In the genomic region with DNA sequence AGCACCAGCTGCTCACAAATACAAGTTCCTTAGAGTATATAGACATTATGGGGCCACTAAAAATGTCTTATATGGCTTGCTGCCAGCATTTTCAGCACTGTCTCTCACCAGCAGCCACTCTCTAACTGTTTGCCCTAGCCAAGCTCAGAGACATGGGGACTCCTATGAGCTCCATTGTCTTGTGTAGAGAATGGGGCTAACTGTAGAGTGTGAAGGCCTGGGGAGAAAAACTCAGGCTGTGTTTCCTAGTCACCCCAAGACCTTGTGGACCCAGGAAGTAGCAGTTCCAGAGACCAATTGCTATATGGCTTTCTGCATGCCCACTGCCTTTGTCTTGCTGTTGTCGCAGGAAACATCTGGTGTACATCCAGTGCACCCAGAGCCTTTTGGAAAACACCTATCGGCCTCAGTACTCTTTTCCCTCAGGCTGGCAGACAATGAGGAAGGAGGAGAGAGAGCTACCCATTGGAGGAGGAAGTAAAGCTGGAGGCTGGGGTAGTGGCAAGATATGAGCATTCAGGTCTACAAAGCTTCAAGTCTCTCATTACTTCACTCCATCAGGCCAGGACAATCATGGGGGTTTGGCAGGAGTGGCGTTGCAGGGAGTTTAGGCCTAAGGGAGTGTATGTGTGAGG, we compare ENCODE assay signal across 11 cellular contexts. TPM values are rescaled to one million over a fixed set of nuclear protein-coding genes. Genes with fewer than 3 reads are reported as not detected.
DNase-seq lines count a peak whose midpoint lies in the region; ATAC-seq, FAIRE-seq and TF ChIP-seq lines count a peak whose summit lies in the region.
"Had no signal": no experiment of that assay in that cellular context is flagged by ENCODE, and none has a peak within 500 bp of the region (broad histone marks: within the 10 kb centered on the region; RNA-seq: fewer than 3 reads in every experiment).

No MANE protein-coding gene starts in this region.

- H3K79me2 ChIP-seq in HepG2 (ENCODE audit: insufficient read depth, low read length) = no peaks in the 10 kb centered on the region

- no TSS peak for BruUV-seq in HepG2 (replicated peaks; lab: Mats Ljungman, UMichigan)

- H3K9me3 ChIP-seq in aorta (ENCODE audit: control insufficient read depth, low read length) (no peaks in the 10 kb centered on the region), HepG2 (ENCODE audit: low read length) (no peaks in the 10 kb centered on the region)
- H3K9me3 ChIP-seq: breast epithelium had no signal

- peaks cover 50 to 61% of the 10 kb centered on the region in 2 donors for H3K4me1 Mint-ChIP-seq in natural killer cell treated with Interleukin-12 subunit alpha and Interleukin-12 subunit beta and Interleukin-15 and Interleukin-18, amount 100 ng/mL, for 72 hours (ENCODE audit: low read depth in 2 of 2)
- H3K4me1 Mint-ChIP-seq in natural killer cell = peaks cover 0 to 3% of the 10 kb centered on the region in 2 donors
- H3K4me1 Mint-ChIP-seq: CD4-positive, alpha-beta memory T cell had no signal

- no peak for DNase-seq in natural killer cell treated with Interleukin-12 subunit alpha and Interleukin-12 subunit beta and Interleukin-15 and Interleukin-18, amount 100 ng/mL, for 72 hours (ENCODE audit: low spot score)
- DNase-seq in natural killer cell = no peak
- DNase-seq in SHP77 (lab: John Stamatoyannopoulos, UW) = peak; percentile 25 to 39
- DNase-seq in aorta = no peak
- no peak for DNase-seq in NCI-H1417 (lab: John Stamatoyannopoulos, UW)
- DNase-seq in dermis blood vessel endothelial cell = no peak
- no peak for DNase-seq in HepG2 (ENCODE audit: low spot score)
- DNase-seq: CD4-positive, alpha-beta memory T cell; midbrain had no signal

- no peaks in the 10 kb centered on the region for H3K27me3 ChIP-seq in aorta (ENCODE audit: control insufficient read depth in 1 of 2, insufficient read depth in 2 of 2, low read length in 1 of 2)
- peaks cover 0 to 8% of the 10 kb centered on the region in 2 experiments; a peak in 4 of 5 replicates for H3K27me3 ChIP-seq in HepG2 (ENCODE audit: control insufficient read depth in 1 of 2, insufficient read depth in 2 of 2, low read length in 2 of 2)
- H3K27me3 ChIP-seq: breast epithelium had no signal

- TF ChIP-seq POLR2A in HepG2 (IDR thresholded peaks at IDR 0.05; ENCODE audit: insufficient read depth in 1 of 2, low read depth in 2 of 2, low read length in 2 of 2) = no peak

- intact Hi-C loops in natural killer cell (cut with micrococcal nuclease) (no loop called here), aorta (cut with DNase I) (no loop called here), HepG2 (cut with micrococcal nuclease; ENCODE audit: unreplicated experiment) (no loop called here)

- no peaks in the 10 kb centered on the region for H4K20me1 ChIP-seq in HepG2 (ENCODE audit: insufficient read depth, low read length)

- no peak for FAIRE-seq in HepG2 (lab: Jason Lieb, UNC)

- H3K4me2 ChIP-seq in HepG2 (ENCODE audit: low read depth, low read length) = no peak overlapping the region

- no peak overlapping the region for H3K4me3 ChIP-seq in aorta (ENCODE audit: low read length in 2 of 2)
- no peak overlapping the region for H3K4me3 ChIP-seq in HepG2 (replicated peaks in 1 of 3; ENCODE audit: insufficient read depth in 1 of 3, low read depth in 2 of 3, low read length in 3 of 3)
- H3K4me3 ChIP-seq: breast epithelium had no signal

- no peak for TF ChIP-seq RAD21 in HepG2 (CRISPR knock-in tag; IDR thresholded peaks at IDR 0.05)

- H3K4me1 ChIP-seq in aorta (ENCODE audit: control insufficient read depth in 1 of 2, insufficient read depth in 2 of 2, low read length in 2 of 2) = peaks cover 6 to 10% of the 10 kb centered on the region in 2 donors
- no peaks in the 10 kb centered on the region for H3K4me1 ChIP-seq in HepG2 (ENCODE audit: insufficient read depth, low read length)
- H3K4me1 ChIP-seq: breast epithelium had no signal

- H3K27ac Mint-ChIP-seq in natural killer cell treated with Interleukin-12 subunit alpha and Interleukin-12 subunit beta and Interleukin-15 and Interleukin-18, amount 100 ng/mL, for 72 hours = peak overlapping the region; percentile 95 to 97
- peak overlapping the region in 1 of 2 donors; percentile 1 for H3K27ac Mint-ChIP-seq in natural killer cell
- H3K27ac Mint-ChIP-seq: CD4-positive, alpha-beta memory T cell had no signal

- in situ Hi-C loops in HepG2 (cut with HindIII; ENCODE audit: extremely low pct_ligation_motif_present, low pct_unique_long_range_greater_than_20kb) = no loop called here

- TF ChIP-seq CTCF in natural killer cell (IDR thresholded peaks at IDR 0.05) (no peak), HepG2 (CRISPR knock-in tag; IDR thresholded peaks at IDR 0.05) (no peak)

- CTCF ChIA-PET in HepG2 (lab: Yijun Ruan, JAX; ENCODE audit: low intra/inter-chr PET ratio, low total read pairs) = no interaction called here

- 95 to 98% methylated on average over 3 of the region's 3 CpGs for WGBS in aorta, 2 donors
- WGBS in HepG2 (ENCODE audit: low lambda C conversion rate) = 51% methylated on average over 3 of the region's 3 CpGs

- H3K27me3 Mint-ChIP-seq in natural killer cell treated with Interleukin-12 subunit alpha and Interleukin-12 subunit beta and Interleukin-15 and Interleukin-18, amount 100 ng/mL, for 72 hours = peaks cover 0 to 4% of the 10 kb centered on the region in 2 donors
- no peaks in the 10 kb centered on the region for H3K27me3 Mint-ChIP-seq in natural killer cell (ENCODE audit: low read depth in 2 of 2)

- peak overlapping the region; percentile 82 for H3K4me3 Mint-ChIP-seq in natural killer cell treated with Interleukin-12 subunit alpha and Interleukin-12 subunit beta and Interleukin-15 and Interleukin-18, amount 100 ng/mL, for 72 hours
- H3K4me3 Mint-ChIP-seq in natural killer cell = no peak overlapping the region
- H3K4me3 Mint-ChIP-seq: CD4-positive, alpha-beta memory T cell had no signal

- H3K27ac ChIP-seq in aorta (ENCODE audit: low read depth in 1 of 2, low read length in 2 of 2) (peak overlapping the region; percentile 28 to 82), HepG2 (ENCODE audit: extremely low read length, insufficient read depth, low read length) (no peak overlapping the region)
- H3K27ac ChIP-seq: breast epithelium had no signal

- TF ChIP-seq EP300 in HepG2 (IDR thresholded peaks at IDR 0.05; ENCODE audit: low read depth in 2 of 2, low read length in 2 of 2) = no peak
- TF ChIP-seq EP300 in HepG2 (CRISPR knock-in tag; IDR thresholded peaks at IDR 0.05; ENCODE audit: borderline replicate concordance) = no peak

- H3K9ac ChIP-seq in HepG2 (ENCODE audit: insufficient read depth, low read depth, low read length) = no peak overlapping the region

- H3K36me3 Mint-ChIP-seq in natural killer cell treated with Interleukin-12 subunit alpha and Interleukin-12 subunit beta and Interleukin-15 and Interleukin-18, amount 100 ng/mL, for 72 hours = peaks cover 11% of the 10 kb centered on the region
- no peaks in the 10 kb centered on the region for H3K36me3 Mint-ChIP-seq in natural killer cell
- H3K36me3 Mint-ChIP-seq: CD4-positive, alpha-beta memory T cell had no signal

- no peak overlapping the region for H2AFZ ChIP-seq in HepG2 (ENCODE audit: low read length)

- no peaks in the 10 kb centered on the region for H3K9me3 Mint-ChIP-seq in natural killer cell treated with Interleukin-12 subunit alpha and Interleukin-12 subunit beta and Interleukin-15 and Interleukin-18, amount 100 ng/mL, for 72 hours
- H3K9me3 Mint-ChIP-seq in natural killer cell = no peaks in the 10 kb centered on the region
- H3K9me3 Mint-ChIP-seq: CD4-positive, alpha-beta memory T cell had no signal

- H3K36me3 ChIP-seq in aorta (ENCODE audit: control insufficient read depth in 1 of 2, insufficient read depth in 2 of 2, low read length in 1 of 2) (no peaks in the 10 kb centered on the region), HepG2 (replicated peaks in 1 of 2; ENCODE audit: control insufficient read depth in 1 of 2, insufficient read depth in 2 of 2, low read length in 2 of 2) (no peaks in the 10 kb centered on the region)
- H3K36me3 ChIP-seq: breast epithelium had no signal

- POLR2A ChIA-PET in HepG2 (lab: Yijun Ruan, JAX) = no interaction called here

- peak in 1 of 2 donors; percentile 36 for ATAC-seq in natural killer cell treated with Interleukin-12 subunit alpha and Interleukin-12 subunit beta and Interleukin-15 and Interleukin-18, amount 100 ng/mL, for 72 hours
- ATAC-seq in natural killer cell (no peak), HG02840 (IDR thresholded peaks at IDR 0.05; ENCODE audit: low FRiP score, unreplicated experiment) (peak; percentile 7), aorta (ENCODE audit: low FRiP score) (peak; percentile 52), HepG2 (no peak)

TF ChIP-seq in HepG2, 621 proteins besides CTCF, POLR2A, EP300 and RAD21:
- TF ChIP-seq ZNF124 (CRISPR knock-in tag; IDR thresholded peaks at IDR 0.05) = no peak

RNA-seq across cellular contexts. Expression of a gene that starts 28.4 kb away (rescaled TPM):
- total RNA-seq in natural killer cell treated with Interleukin-12 subunit alpha and Interleukin-12 subunit beta and Interleukin-15 and Interleukin-18, amount 100 ng/mL, for 72 hours = 100 to 1,000 TPM in 1 of 2 donors, 10 to 100 TPM in 1; 56.4 to 111 TPM
- total RNA-seq in natural killer cell = 1 to 10 TPM; 1.3 to 6.2 (median 3.1) TPM
- 100 to 1,000 TPM in 1 of 2 donors, 10 to 100 TPM in 1; 77.8 to 110 TPM for total RNA-seq in aorta
- 10 to 100 TPM; 18.2 to 22.2 TPM for polyA plus RNA-seq in aorta
- total RNA-seq in dermis blood vessel endothelial cell = 32.2 and 54.4 TPM in 2 replicates
- total RNA-seq in HepG2 (2016; rRNA removed; fragmentation: Illumina TruSeq; extraction: Trizol) = 0.03 and 0.07 TPM in 2 replicates
- total RNA-seq in HepG2 (2016; cell fraction: cytosol; rRNA removed; fragmentation: Illumina TruSeq; extraction: Trizol; ENCODE audit: low read depth) = not detected in 2 replicates
- 0.06 TPM in 1 of 2 replicates, not detected in the other for total RNA-seq in HepG2 (2016; cell fraction: insoluble cytoplasmic fraction; rRNA removed; fragmentation: Illumina TruSeq; extraction: Trizol)
- total RNA-seq in HepG2 (2016; cell fraction: membrane; rRNA removed; fragmentation: Illumina TruSeq; extraction: Trizol) = not detected in 2 replicates
- total RNA-seq in HepG2 (2016; cell fraction: nucleus; rRNA removed; fragmentation: Illumina TruSeq; extraction: Trizol) = 0.56 TPM in 1 of 2 replicates, not detected in the other
- polyA plus RNA-seq in HepG2 (2011; rRNA removed) = 0.03 and 0.07 TPM in 2 replicates
- polyA plus RNA-seq in HepG2 (2011; cell fraction: cytosol; rRNA removed) = 0.03 and 0.06 TPM in 2 replicates
- polyA plus RNA-seq in HepG2 (2011; cell fraction: nucleus; rRNA removed) = 0.21 and 0.45 TPM in 2 replicates
- polyA plus RNA-seq in HepG2 (2012) = 1.4 and 2.0 TPM in 2 replicates
- not detected in 2 replicates for polyA plus RNA-seq in HepG2 (2016; cell fraction: cytosol; fragmentation: Illumina TruSeq; extraction: Trizol; ENCODE audit: low read depth)
- not detected in 2 replicates for polyA plus RNA-seq in HepG2 (2016; cell fraction: insoluble cytoplasmic fraction; fragmentation: Illumina TruSeq; extraction: Trizol; ENCODE audit: low read depth)
- not detected in 2 replicates for polyA plus RNA-seq in HepG2 (2016; cell fraction: membrane; fragmentation: Illumina TruSeq; extraction: Trizol; ENCODE audit: low read depth)
- 0.21 TPM in 1 of 2 replicates, not detected in the other for polyA plus RNA-seq in HepG2 (2016; cell fraction: nucleus; fragmentation: Illumina TruSeq; extraction: Trizol; ENCODE audit: insufficient read depth, low read depth)
- polyA minus RNA-seq in HepG2 (2011; rRNA and poly(A)+ RNA removed; ENCODE audit: low replicate concordance) = 0.40 TPM in 1 of 2 replicates, not detected in the other
- polyA minus RNA-seq in HepG2 (2011; cell fraction: cytosol; rRNA and poly(A)+ RNA removed) = not detected in 2 replicates
- 0.25 and 0.26 TPM in 2 replicates for polyA minus RNA-seq in HepG2 (2011; cell fraction: nucleus; rRNA and poly(A)+ RNA removed)

Comparison
In these comparisons a context has a peak if more than half of its experiments do, and no peak if none do; other contexts are left out.
1. ATAC-seq: peak in HG02840 (single experiment) and aorta (single experiment); none in natural killer cell (0 of 3) and HepG2 (single experiment).
2. DNase-seq: peak in SHP77 (2 of 2); none in natural killer cell treated with Interleukin-12 subunit alpha and Interleukin-12 subunit beta and Interleukin-15 and Interleukin-18, amount 100 ng/mL, for 72 hours (single experiment), natural killer cell (single experiment), aorta (0 of 2), NCI-H1417 (0 of 3), dermis blood vessel endothelial cell (single experiment) and HepG2 (single experiment).